8 cellular contexts compared by ENCODE assay signal in the genomic region with DNA sequence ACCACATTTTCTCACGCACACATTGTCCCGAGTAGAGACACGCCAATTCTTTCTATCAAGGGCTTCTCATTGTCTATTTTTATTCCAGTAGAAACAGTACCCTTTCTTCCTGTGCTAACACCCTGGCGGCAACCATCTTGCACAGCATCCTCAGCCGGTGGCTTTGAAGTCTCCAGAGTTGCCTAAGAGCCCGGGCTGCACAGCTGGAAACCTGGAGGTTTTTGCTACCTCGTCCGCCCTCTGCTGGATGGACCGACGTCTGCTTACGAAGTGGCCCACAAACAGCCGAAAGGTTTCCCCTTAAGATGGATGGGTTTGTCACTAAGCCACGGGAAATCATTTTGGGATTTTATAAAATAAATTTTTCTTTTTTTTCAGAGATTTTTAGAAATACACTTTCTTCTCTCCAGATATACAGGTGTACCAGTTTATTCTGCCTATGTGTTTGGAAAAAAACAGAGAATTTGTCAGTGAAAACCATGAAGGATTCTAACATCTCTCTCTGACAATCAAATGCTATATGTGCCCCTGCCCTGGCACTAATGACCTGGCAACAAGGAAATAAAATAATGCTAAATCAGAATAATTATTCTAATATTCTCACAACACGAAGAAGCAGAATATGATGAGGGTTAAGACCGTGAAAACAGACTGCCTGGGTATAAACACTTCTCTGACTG.
DNase-seq lines count a peak whose midpoint lies in the region; ATAC-seq and TF ChIP-seq lines count a peak whose summit lies in the region.

No MANE protein-coding gene starts in this region.

- no peak overlapping the region for H3K4me3 ChIP-seq in Caco-2 (ENCODE audit: low read depth, low read length)
- no peak overlapping the region for H3K4me3 ChIP-seq in OCI-LY7 (ENCODE audit: low read depth, low read length, poor library complexity, severe bottlenecking)
- H3K4me3 ChIP-seq in esophagus muscularis mucosa: no peak overlapping the region

- ATAC-seq in GM21381 (IDR thresholded peaks at IDR 0.05; ENCODE audit: unreplicated experiment) (peak; percentile 85), natural killer cell (peak in 1 of 3 donors; percentile 66)
- peak; percentile 93 for ATAC-seq in stimulated activated naive CD8-positive, alpha-beta T cell treated with anti-CD3 and anti-CD28 coated beads, Interleukin-15, Interleukin-2, amounts not matched to agents 100 U/mL and 50 U/mL, for 24 hours

- no peak for TF ChIP-seq POLR2A in esophagus muscularis mucosa (IDR thresholded peaks at IDR 0.05; ENCODE audit: low read depth)

- H3K4me1 Mint-ChIP-seq in Caco-2 (ENCODE audit: low read depth, unreplicated experiment) (peaks cover 7% of the 10 kb centered on the region), natural killer cell (no peaks in the 10 kb centered on the region)

- H3K36me3 ChIP-seq in Caco-2 (ENCODE audit: control insufficient read depth, insufficient read depth, low read length) (no peaks in the 10 kb centered on the region), OCI-LY7 (ENCODE audit: insufficient read depth, low read length) (no peaks in the 10 kb centered on the region), esophagus muscularis mucosa (no peaks in the 10 kb centered on the region)

- peak; percentile 91 to 93 for DNase-seq in Caco-2
- DNase-seq in HuH-7 (ENCODE audit: low spot score): peak; percentile 32
- DNase-seq in OCI-LY7 (ENCODE audit: low spot score): peak; percentile 63
- peak; percentile 33 for DNase-seq in activated T-cell treated with anti-CD3 and anti-CD28 coated beads for 1 hour (ENCODE audit: low read depth)
- DNase-seq in esophagus muscularis mucosa (ENCODE audit: extremely low spot score): peak; percentile 95
- no peak for DNase-seq in natural killer cell
- peak; percentile 67 for DNase-seq in stimulated activated naive CD8-positive, alpha-beta T cell treated with anti-CD3 and anti-CD28 coated beads, Interleukin-15, Interleukin-2, amounts not matched to agents 100 U/mL and 50 U/mL, for 24 hours

- H3K27ac ChIP-seq in OCI-LY7 (ENCODE audit: low read depth, low read length, poor library complexity, severe bottlenecking) (no peak overlapping the region), esophagus muscularis mucosa (replicated peaks in 1 of 4) (no peak overlapping the region)

- POLR2A ChIA-PET in Caco-2 (lab: Charles Lee) (no interaction called here), OCI-LY7 (lab: Charles Lee) (no interaction called here)

- H3K27me3 ChIP-seq in Caco-2 (replicated peaks; ENCODE audit: control insufficient read depth, insufficient read depth, low read length) (no peaks in the 10 kb centered on the region), esophagus muscularis mucosa (peaks cover 0 to 6% (median 0%) of the 10 kb centered on the region in 4 donors)

- no peaks in the 10 kb centered on the region for H4K20me1 ChIP-seq in OCI-LY7 (ENCODE audit: insufficient read depth, low read length)

- H3K4me1 ChIP-seq in Caco-2 (no peaks in the 10 kb centered on the region), OCI-LY7 (ENCODE audit: insufficient read depth, low read length, poor library complexity, severe bottlenecking) (no peaks in the 10 kb centered on the region), esophagus muscularis mucosa (no peaks in the 10 kb centered on the region)

- H3K36me3 Mint-ChIP-seq in Caco-2 (ENCODE audit: insufficient read depth, unreplicated experiment) (no peaks in the 10 kb centered on the region), natural killer cell (no peaks in the 10 kb centered on the region)

- intact Hi-C loops in Caco-2 (cut with micrococcal nuclease; ENCODE audit: unreplicated experiment): loop anchor here (1.0 kb wide), 3 partner anchors 35 to 928 kb away; a partner anchor contains a TSS
- intact Hi-C loops in OCI-LY7 (cut with micrococcal nuclease; ENCODE audit: unreplicated experiment): loop anchor here (10.0 kb wide), 1 partner anchor 929 kb away; no protein-coding TSS in a partner anchor
- intact Hi-C loops in esophagus muscularis mucosa (cut with DNase I): loop anchor here (10.0 kb wide), 1 partner anchor 929 kb away; no protein-coding TSS in a partner anchor
- intact Hi-C loops in natural killer cell (cut with micrococcal nuclease): no loop called here

- no peaks in the 10 kb centered on the region for H3K9me2 ChIP-seq in OCI-LY7 (ENCODE audit: insufficient read depth, low read length)

- TF ChIP-seq CTCF in Caco-2 (IDR thresholded peaks at IDR 0.05; ENCODE audit: insufficient read depth in 1 of 2, low read depth in 1 of 2, low read length in 1 of 2, severe bottlenecking in 1 of 2, unreplicated experiment in 1 of 2): peak; percentile 88 to 91
- peak; percentile 82 for TF ChIP-seq CTCF in OCI-LY7 (conservative IDR thresholded peaks at IDR 0.05; ENCODE audit: low read length)
- TF ChIP-seq CTCF in esophagus muscularis mucosa (IDR thresholded peaks at IDR 0.05): peak; percentile 32 to 74 (median 38)
- peak; percentile 29 for TF ChIP-seq CTCF in natural killer cell (IDR thresholded peaks at IDR 0.05)

- H3K4me3 Mint-ChIP-seq in Caco-2 (ENCODE audit: unreplicated experiment): no peak overlapping the region
- no peak overlapping the region for H3K4me3 Mint-ChIP-seq in natural killer cell

- no peak overlapping the region for H2AFZ ChIP-seq in OCI-LY7 (ENCODE audit: low read length)

- WGBS in esophagus muscularis mucosa: 40% methylated on average over 15 of the region's 15 CpGs

- TF ChIP-seq EP300 in esophagus muscularis mucosa (IDR thresholded peaks at IDR 0.05): no peak

- H3K9me3 ChIP-seq in Caco-2: no peaks in the 10 kb centered on the region
- no peaks in the 10 kb centered on the region for H3K9me3 ChIP-seq in OCI-LY7 (ENCODE audit: low read length)
- no peaks in the 10 kb centered on the region for H3K9me3 ChIP-seq in esophagus muscularis mucosa

- H3K27me3 Mint-ChIP-seq in Caco-2 (ENCODE audit: insufficient read depth, unreplicated experiment) (peaks cover 12% of the 10 kb centered on the region), natural killer cell (ENCODE audit: low read depth in 2 of 2) (peaks cover 10 to 50% of the 10 kb centered on the region in 2 donors)

- BruUV-seq in Caco-2 (replicated peaks; lab: Mats Ljungman, UMichigan): no TSS peak
- no TSS peak for BruUV-seq in OCI-LY7 (replicated peaks; lab: Mats Ljungman, UMichigan)

- no peak overlapping the region for H3K4me2 ChIP-seq in OCI-LY7 (ENCODE audit: low read length)

- H3K79me2 ChIP-seq in OCI-LY7 (ENCODE audit: insufficient read depth, low read depth, low read length): no peaks in the 10 kb centered on the region

- no peaks in the 10 kb centered on the region for H3K9me3 Mint-ChIP-seq in Caco-2 (ENCODE audit: unreplicated experiment)
- no peaks in the 10 kb centered on the region for H3K9me3 Mint-ChIP-seq in natural killer cell

- H3K27ac Mint-ChIP-seq in Caco-2 (ENCODE audit: unreplicated experiment) (no peak overlapping the region), natural killer cell (no peak overlapping the region)

- CTCF ChIA-PET in Caco-2 (lab: Charles Lee) (interaction anchor here (1.0 to 1.3 kb wide), 3 partner anchors 9 to 927 kb away, joined by 3 to 7 read pairs (median 3); no protein-coding TSS in a partner anchor), OCI-LY7 (lab: Charles Lee; ENCODE audit: unreplicated experiment) (no interaction called here)

Comparison
In these comparisons a context has a peak if more than half of its experiments do, and no peak if none do; other contexts are left out.
1. CTCF ChIP-seq: peak in every context shown above with its lines; median percentile 90 in Caco-2; 82 in OCI-LY7; 38 in esophagus muscularis mucosa; 29 in natural killer cell.